24 cellular contexts compared by ENCODE assay signal in genomic region chr11:83972536-83972935, GRCh38.
"Had no signal": no experiment of that assay in that cellular context is flagged by ENCODE, and none has a peak within 500 bp of the region (broad histone marks: within the 10 kb centered on the region; RNA-seq: fewer than 3 reads in every experiment).

No MANE protein-coding gene starts in this region.

- H3K4me1 ChIP-seq: colonic mucosa, right lobe of liver, testis, tibial artery had no signal

- H3K4me1 Mint-ChIP-seq: naive B cell; stimulated activated naive B cell treated with anti-CD40 and anti-IgM and Interleukin-4, amounts not matched to agents 10 μg/mL and 1 μg/mL and 100 μg/mL, for 72 hours had no signal

- H3K27ac ChIP-seq: colonic mucosa, esophagus squamous epithelium, right lobe of liver, testis, tibial artery had no signal

- H3K9me3 Mint-ChIP-seq: dendritic cell treated with granulocyte-macrophage colony-stimulating factor and Interleukin-4, amounts not matched to agents 40 ng/mL and 50 ng/mL, for 4 days; mesothelial cell of epicardium; naive B cell; neural crest cell; stimulated activated naive B cell treated with anti-CD40 and anti-IgM and Interleukin-4, amounts not matched to agents 10 μg/mL and 1 μg/mL and 100 μg/mL, for 72 hours; stimulated activated naive CD8-positive, alpha-beta T cell treated with anti-CD3 and anti-CD28 coated beads, Interleukin-15, Interleukin-2, amounts not matched to agents 100 ng/mL and 50 ng/mL, for 24 hours; type B pancreatic cell had no signal

- H3K36me3 Mint-ChIP-seq: mesothelial cell of epicardium; naive B cell; natural killer cell treated with Interleukin-12 subunit alpha and Interleukin-12 subunit beta and Interleukin-15 and Interleukin-18, amount 100 ng/mL, for 72 hours; stimulated activated naive B cell treated with anti-CD40 and anti-IgM and Interleukin-4, amounts not matched to agents 10 μg/mL and 1 μg/mL and 100 μg/mL, for 72 hours; type B pancreatic cell had no signal

- H3K9me3 ChIP-seq: colonic mucosa, esophagus squamous epithelium, mucosa of descending colon, right lobe of liver, testis, tibial artery had no signal

- H3K4me3 Mint-ChIP-seq: dendritic cell treated with granulocyte-macrophage colony-stimulating factor and Interleukin-4, amounts not matched to agents 40 ng/mL and 50 ng/mL, for 4 days; mesothelial cell of epicardium; naive B cell; natural killer cell treated with Interleukin-12 subunit alpha and Interleukin-12 subunit beta and Interleukin-15 and Interleukin-18, amount 100 ng/mL, for 72 hours; neural crest cell; stimulated activated naive B cell treated with anti-CD40 and anti-IgM and Interleukin-4, amounts not matched to agents 10 μg/mL and 1 μg/mL and 100 μg/mL, for 72 hours; stimulated activated naive CD8-positive, alpha-beta T cell treated with anti-CD3 and anti-CD28 coated beads, Interleukin-15, Interleukin-2, amounts not matched to agents 100 ng/mL and 50 ng/mL, for 24 hours; type B pancreatic cell had no signal

- H3K36me3 ChIP-seq: colonic mucosa, esophagus squamous epithelium, right lobe of liver, tibial artery had no signal

- H3K27me3 Mint-ChIP-seq: dendritic cell treated with granulocyte-macrophage colony-stimulating factor and Interleukin-4, amounts not matched to agents 40 ng/mL and 50 ng/mL, for 4 days; naive B cell; natural killer cell treated with Interleukin-12 subunit alpha and Interleukin-12 subunit beta and Interleukin-15 and Interleukin-18, amount 100 ng/mL, for 72 hours; stimulated activated naive B cell treated with anti-CD40 and anti-IgM and Interleukin-4, amounts not matched to agents 10 μg/mL and 1 μg/mL and 100 μg/mL, for 72 hours; stimulated activated naive CD8-positive, alpha-beta T cell treated with anti-CD3 and anti-CD28 coated beads, Interleukin-15, Interleukin-2, amounts not matched to agents 100 ng/mL and 50 ng/mL, for 24 hours; type B pancreatic cell had no signal

- H3K27ac Mint-ChIP-seq: dendritic cell treated with granulocyte-macrophage colony-stimulating factor and Interleukin-4, amounts not matched to agents 40 ng/mL and 50 ng/mL, for 4 days; mesothelial cell of epicardium; naive B cell; natural killer cell treated with Interleukin-12 subunit alpha and Interleukin-12 subunit beta and Interleukin-15 and Interleukin-18, amount 100 ng/mL, for 72 hours; stimulated activated naive B cell treated with anti-CD40 and anti-IgM and Interleukin-4, amounts not matched to agents 10 μg/mL and 1 μg/mL and 100 μg/mL, for 72 hours; stimulated activated naive CD8-positive, alpha-beta T cell treated with anti-CD3 and anti-CD28 coated beads, Interleukin-15, Interleukin-2, amounts not matched to agents 100 ng/mL and 50 ng/mL, for 24 hours; type B pancreatic cell had no signal

- DNase-seq: cerebellar nuclear complex; colonic mucosa; effector memory CD4-positive, alpha-beta T cell; erythroblast; esophagus squamous epithelium; head of caudate nucleus; mesenchymal stem cell; mucosa of descending colon; naive B cell; right lobe of liver; small intestine; stimulated activated CD4-positive, alpha-beta T cell treated with anti-CD3 and anti-CD28 coated beads, Interleukin-15, amount 100 ng/mL, for 24 hours; stimulated activated CD4-positive, alpha-beta T cell treated with anti-CD3 and anti-CD28 coated beads, Interleukin-2, amount 100 ng/mL, for 48 hours; stimulated activated naive B cell treated with anti-CD40 and anti-IgM and Interleukin-4, amounts not matched to agents 10 μg/mL and 1 μg/mL and 100 μg/mL, for 72 hours; testis; tibial artery had no signal

- H3K4me3 ChIP-seq: colonic mucosa, esophagus squamous epithelium, lung, mucosa of descending colon, right lobe of liver, testis, tibial artery had no signal

- ATAC-seq: left lobe of liver; mucosa of descending colon; natural killer cell treated with Interleukin-12 subunit alpha and Interleukin-12 subunit beta and Interleukin-15 and Interleukin-18, amount 100 ng/mL, for 72 hours; right lobe of liver; stimulated activated naive B cell treated with anti-CD40 and anti-IgM and Interleukin-4, amounts not matched to agents 10 μg/mL and 1 μg/mL and 100 μg/mL, for 72 hours had no signal

- H3K27me3 ChIP-seq: colonic mucosa, esophagus squamous epithelium, right lobe of liver, testis, tibial artery had no signal
